In genomic region chr17:22460461-22461063, GRCh38 we compare ENCODE assay signal across 9 cellular contexts.
"Had no signal": no experiment of that assay in that cellular context is flagged by ENCODE, and none has a peak within 500 bp of the region (broad histone marks: within the 10 kb centered on the region; RNA-seq: fewer than 3 reads in every experiment).

No MANE protein-coding gene starts in this region.

- FAIRE-seq: HepG2 had no signal

- H3K9me3 ChIP-seq: HAP-1 had no signal

- H3K9ac ChIP-seq: GM23248 had no signal

- H3K4me3 ChIP-seq: GM23248, HAP-1 had no signal

- H3K36me3 ChIP-seq: HAP-1 had no signal

- H3K4me3 Mint-ChIP-seq: HFFc6, IgD-negative memory B cell had no signal

- H3K4me1 ChIP-seq: HAP-1 had no signal

- H3K4me1 Mint-ChIP-seq: IgD-negative memory B cell had no signal

- H3K27me3 Mint-ChIP-seq: IgD-negative memory B cell had no signal

- H2AFZ ChIP-seq: GM23248 had no signal

- H3K27ac Mint-ChIP-seq: HFFc6, IgD-negative memory B cell had no signal

- ATAC-seq: HCT116, HepG2 had no signal

- H3K27ac ChIP-seq: GM23248, HL-60 had no signal

- DNase-seq: GM23248, GOT3, H7, HFFc6 had no signal
